Comparison of ENCODE assay signal across 15 cellular contexts in the genomic region with DNA sequence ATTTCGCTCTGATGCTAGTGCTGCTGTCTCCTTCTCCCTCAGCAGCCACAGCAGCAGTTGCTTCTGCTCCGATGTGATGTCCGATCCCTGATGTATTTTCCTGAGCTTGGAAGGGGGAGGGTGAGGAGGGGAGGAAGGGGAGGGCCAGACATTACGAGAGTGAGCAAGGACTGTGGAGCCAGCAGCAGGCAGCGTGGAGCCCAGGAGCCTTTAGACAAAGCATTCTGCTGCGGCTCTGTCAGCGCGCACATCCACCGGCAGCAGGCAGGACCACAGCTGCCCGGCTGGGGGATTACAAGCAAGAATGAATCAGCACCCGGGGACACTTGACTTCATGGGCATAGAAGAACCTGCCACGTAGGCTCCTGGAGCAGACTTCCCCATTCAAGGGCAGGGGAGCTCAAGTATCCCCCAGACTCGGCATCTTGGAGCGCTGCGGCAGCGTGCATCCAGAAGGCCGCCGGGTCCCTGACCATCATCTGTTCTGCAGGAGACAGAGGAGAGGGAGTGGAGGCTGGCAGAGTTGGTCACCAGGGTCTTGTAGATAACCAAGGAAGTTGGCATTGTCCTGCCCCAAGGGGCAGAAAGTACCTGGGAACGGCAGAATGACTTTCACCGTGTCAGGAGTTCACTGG.
DNase-seq lines count a peak whose midpoint lies in the region; ATAC-seq and TF ChIP-seq lines count a peak whose summit lies in the region.
"Had no signal": no experiment of that assay in that cellular context is flagged by ENCODE, and none has a peak within 500 bp of the region (broad histone marks: within the 10 kb centered on the region; RNA-seq: fewer than 3 reads in every experiment).

No MANE protein-coding gene starts in this region.

- H3K9me3 ChIP-seq in CD4-positive, alpha-beta memory T cell (ENCODE audit: control insufficient read depth in 1 of 2, low read length in 2 of 2), result no peaks in the 10 kb centered on the region
- H3K9me3 ChIP-seq: mucosa of descending colon had no signal

- BruUV-seq in MCF 10A (replicated peaks; lab: Mats Ljungman, UMichigan), result no TSS peak

- H3K4me3 Mint-ChIP-seq in memory B cell (no peak overlapping the region), MCF 10A (ENCODE audit: unreplicated experiment) (no peak overlapping the region)
- H3K4me3 Mint-ChIP-seq in CD4-positive, alpha-beta memory T cell, result no peak overlapping the region
- H3K4me3 Mint-ChIP-seq: activated B cell treated with CpG ODN at 0.5 μM for 24 hours; activated naive CD8-positive, alpha-beta T cell treated with anti-CD3 and anti-CD28 coated beads, Interleukin-2, amount 50 U/mL, for 24 hours had no signal

- H3K27ac Mint-ChIP-seq in memory B cell (peak overlapping the region; percentile 19), MCF 10A (ENCODE audit: low read depth, unreplicated experiment) (no peak overlapping the region)
- no peak overlapping the region for H3K27ac Mint-ChIP-seq in CD4-positive, alpha-beta memory T cell
- H3K27ac Mint-ChIP-seq: activated naive CD8-positive, alpha-beta T cell treated with anti-CD3 and anti-CD28 coated beads, Interleukin-2, amount 50 U/mL, for 24 hours had no signal

- H3K9me3 Mint-ChIP-seq in memory B cell, result no peaks in the 10 kb centered on the region
- H3K9me3 Mint-ChIP-seq in CD4-positive, alpha-beta memory T cell, result no peaks in the 10 kb centered on the region
- no peaks in the 10 kb centered on the region for H3K9me3 Mint-ChIP-seq in MCF 10A (ENCODE audit: unreplicated experiment)
- H3K9me3 Mint-ChIP-seq: activated B cell treated with CpG ODN at 0.5 μM for 24 hours; activated naive CD8-positive, alpha-beta T cell treated with anti-CD3 and anti-CD28 coated beads, Interleukin-2, amount 50 U/mL, for 24 hours; CD4-positive, CD25-positive, alpha-beta regulatory T cell had no signal

- H3K4me1 ChIP-seq in CD4-positive, alpha-beta memory T cell (ENCODE audit: insufficient read depth, low read length), result no peaks in the 10 kb centered on the region

- H3K36me3 Mint-ChIP-seq in memory B cell (peaks cover 3% of the 10 kb centered on the region), MCF 10A (ENCODE audit: insufficient read depth, unreplicated experiment) (peaks cover 6% of the 10 kb centered on the region)
- H3K36me3 Mint-ChIP-seq in CD4-positive, alpha-beta memory T cell, result peaks cover 6 to 46% of the 10 kb centered on the region in 2 donors

- H3K4me1 Mint-ChIP-seq in memory B cell (peaks cover 8% of the 10 kb centered on the region), MCF 10A (ENCODE audit: insufficient read depth, unreplicated experiment) (no peaks in the 10 kb centered on the region)
- H3K4me1 Mint-ChIP-seq in CD4-positive, alpha-beta memory T cell, result peaks cover 0 to 3% (median 1%) of the 10 kb centered on the region in 4 donors

- CTCF ChIA-PET in CD4-positive, alpha-beta memory T cell (lab: Charles Lee; ENCODE audit: partially characterized antibody), result no interaction called here
- CTCF ChIA-PET in MCF 10A (lab: Yijun Ruan, JAX), result no interaction called here

- intact Hi-C loops in CD4-positive, alpha-beta memory T cell (cut with micrococcal nuclease), result no loop called here
- intact Hi-C loops in MCF 10A (cut with micrococcal nuclease), result no loop called here

- no peak for ATAC-seq in memory B cell (ENCODE audit: low read depth)
- ATAC-seq in GM21786 (IDR thresholded peaks at IDR 0.05; ENCODE audit: unreplicated experiment), result no peak
- ATAC-seq: activated naive CD8-positive, alpha-beta T cell treated with anti-CD3 and anti-CD28 coated beads, Interleukin-2, amount 50 U/mL, for 24 hours had no signal

- TF ChIP-seq CTCF in MCF 10A (IDR thresholded peaks at IDR 0.05; ENCODE audit: unreplicated experiment), result no peak

- H3K27me3 Mint-ChIP-seq in memory B cell, result no peaks in the 10 kb centered on the region
- H3K27me3 Mint-ChIP-seq in CD4-positive, alpha-beta memory T cell, result no peaks in the 10 kb centered on the region
- H3K27me3 Mint-ChIP-seq in MCF 10A (ENCODE audit: insufficient read depth, unreplicated experiment), result no peaks in the 10 kb centered on the region
- H3K27me3 Mint-ChIP-seq: activated B cell treated with CpG ODN at 0.5 μM for 24 hours; activated naive CD8-positive, alpha-beta T cell treated with anti-CD3 and anti-CD28 coated beads, Interleukin-2, amount 50 U/mL, for 24 hours; CD4-positive, CD25-positive, alpha-beta regulatory T cell had no signal

- DNase-seq in NCI-H82 (lab: John Stamatoyannopoulos, UW) (peak; percentile 75), dermis blood vessel endothelial cell (peak; percentile 46), memory B cell (ENCODE audit: low spot score in 2 of 2) (no peak), MCF 10A (ENCODE audit: unreplicated experiment) (no peak)
- DNase-seq in CD4-positive, alpha-beta memory T cell, result no peak
- DNase-seq: activated B cell treated with CpG ODN at 0.5 μM for 24 hours; activated naive CD8-positive, alpha-beta T cell treated with anti-CD3 and anti-CD28 coated beads, Interleukin-2, amount 50 U/mL, for 24 hours; activated T-cell treated with anti-CD3 and anti-CD28 coated beads for 4 hours; CD4-positive, CD25-positive, alpha-beta regulatory T cell; EL; mucosa of descending colon; NCI-H2081 treated with DMSO at 0.1 percent for 48 hours; stimulated activated naive CD4-positive, alpha-beta T cell treated with Interleukin-2 at 50 U/mL for 16 hours had no signal

- no peaks in the 10 kb centered on the region for H3K27me3 ChIP-seq in CD4-positive, alpha-beta memory T cell (ENCODE audit: insufficient read depth, low read length)

- peak overlapping the region; percentile 19 for H3K27ac ChIP-seq in temporal lobe (ENCODE audit: low read depth, low read length)
- no peak overlapping the region for H3K27ac ChIP-seq in CD4-positive, alpha-beta memory T cell (ENCODE audit: low read depth, low read length)

- H3K36me3 ChIP-seq in CD4-positive, alpha-beta memory T cell (ENCODE audit: insufficient read depth, low read length), result peaks cover 4% of the 10 kb centered on the region

- no peak overlapping the region for H3K4me3 ChIP-seq in CD4-positive, alpha-beta memory T cell (ENCODE audit: low read length in 2 of 2)
- H3K4me3 ChIP-seq: mucosa of descending colon had no signal

- POLR2A ChIA-PET in CD4-positive, alpha-beta memory T cell (lab: Charles Lee; ENCODE audit: partially characterized antibody), result no interaction called here
- POLR2A ChIA-PET in MCF 10A (lab: Yijun Ruan, JAX), result no interaction called here

Comparison
In these comparisons a context has a peak if more than half of its experiments do, and no peak if none do; other contexts are left out.
1. DNase-seq: peak in NCI-H82 (single experiment) and dermis blood vessel endothelial cell (single experiment); none in memory B cell (0 of 2), CD4-positive, alpha-beta memory T cell (0 of 5) and MCF 10A (single experiment).